Comparison of ENCODE assay signal across 17 cellular contexts in the genomic region with DNA sequence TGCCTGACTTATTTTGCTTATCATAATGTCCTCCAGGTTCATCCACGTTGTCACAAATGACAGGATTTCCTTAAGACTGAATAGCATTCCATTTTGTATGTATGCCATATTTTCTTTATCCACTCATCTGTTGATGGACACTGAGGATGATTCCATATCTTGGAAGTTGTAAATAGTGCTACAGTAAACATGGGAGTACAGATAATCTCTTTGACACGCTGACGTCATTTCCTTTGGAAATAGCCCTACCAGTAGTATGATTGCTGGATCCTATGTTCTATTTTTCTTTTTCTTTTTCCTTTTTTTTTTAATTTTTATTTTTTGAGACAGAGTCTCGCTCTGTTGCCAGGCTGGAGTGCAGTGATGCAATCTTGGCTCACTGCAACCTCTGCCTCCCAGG.
DNase-seq lines count a peak whose midpoint lies in the region; ATAC-seq, FAIRE-seq and TF ChIP-seq lines count a peak whose summit lies in the region.
"Had no signal": no experiment of that assay in that cellular context is flagged by ENCODE, and none has a peak within 500 bp of the region (broad histone marks: within the 10 kb centered on the region; RNA-seq: fewer than 3 reads in every experiment).

No MANE protein-coding gene starts in this region.

- no peaks in the 10 kb centered on the region for H3K9me2 ChIP-seq in PC-3 (replicated peaks; ENCODE audit: low read length)

- H3K36me3 Mint-ChIP-seq in Caco-2 (ENCODE audit: insufficient read depth, unreplicated experiment) = peaks cover 18% of the 10 kb centered on the region
- H3K36me3 Mint-ChIP-seq: CD4-positive, CD25-positive, alpha-beta regulatory T cell; CD8-positive, alpha-beta T cell had no signal

- H3K9ac ChIP-seq in PC-3 (ENCODE audit: low read length) = no peak overlapping the region

- H4K20me1 ChIP-seq in PC-3 (ENCODE audit: low read length) = no peaks in the 10 kb centered on the region

- ATAC-seq in PC-3 = no peak
- ATAC-seq: CD8-positive, alpha-beta T cell had no signal

- H3K4me3 ChIP-seq in Caco-2 (ENCODE audit: low read depth, low read length) (no peak overlapping the region), LNCaP clone FGC (ENCODE audit: low read depth, low read length) (no peak overlapping the region), fibroblast of villous mesenchyme (ENCODE audit: low read depth, low read length) (no peak overlapping the region), PC-3 (ENCODE audit: low read length) (no peak overlapping the region)
- H3K4me3 ChIP-seq: HAP-1 had no signal

- intact Hi-C loops in Caco-2 (cut with micrococcal nuclease; ENCODE audit: unreplicated experiment) = no loop called here
- intact Hi-C loops in PC-3 (cut with micrococcal nuclease) = no loop called here

- H3K4me1 ChIP-seq in Caco-2 (peaks cover 7% of the 10 kb centered on the region; the same call in 1 of the 2 replicates), PC-3 (ENCODE audit: insufficient read depth, low read length) (0 out of 2 replicates have a peak, but pooled peaks cover 5% of the 10 kb centered on the region)
- H3K4me1 ChIP-seq: HAP-1 had no signal

- peaks cover 3% of the 10 kb centered on the region; the same call in 1 of the 2 replicates for H3K9me3 ChIP-seq in Caco-2
- no peaks in the 10 kb centered on the region for H3K9me3 ChIP-seq in PC-3 (ENCODE audit: low read length)
- H3K9me3 ChIP-seq: HAP-1 had no signal

- BruUV-seq in Caco-2 (replicated peaks; lab: Mats Ljungman, UMichigan) (no TSS peak), PC-3 (replicated peaks; lab: Mats Ljungman, UMichigan) (no TSS peak)

- H3K9me3 Mint-ChIP-seq in Caco-2 (ENCODE audit: unreplicated experiment) = peaks cover 9% of the 10 kb centered on the region

- no peak for DNase-seq in Caco-2
- DNase-seq in LNCaP clone FGC (ENCODE audit: low read depth) = peak; percentile 45
- peak; percentile 22 for DNase-seq in fibroblast of villous mesenchyme (ENCODE audit: low read depth)
- DNase-seq in PC-3 = no peak
- no peak for DNase-seq in OCI-M2 (lab: John Stamatoyannopoulos, UW; ENCODE audit: unreplicated experiment)
- no peak for DNase-seq in HTR-8/SVneo (ENCODE audit: insufficient read length, low spot score)
- DNase-seq: C1 segment of cervical spinal cord; CD4-positive, CD25-positive, alpha-beta regulatory T cell; CD8-positive, alpha-beta T cell; DMS79 treated with DMSO at 0.1 percent for 48 hours; GF-D8; GOT3; HFFc6 had no signal

- H3K4me2 ChIP-seq in PC-3 (ENCODE audit: low read length) = no peak overlapping the region

- no peak overlapping the region for H2AFZ ChIP-seq in PC-3 (ENCODE audit: low read length)

- POLR2A ChIA-PET in Caco-2 (lab: Charles Lee) (no interaction called here), PC-3 (lab: Charles Lee; ENCODE audit: unreplicated experiment) (no interaction called here)

- TF ChIP-seq CTCF in Caco-2 (IDR thresholded peaks at IDR 0.05; ENCODE audit: insufficient read depth in 1 of 2, low read depth in 1 of 2, low read length in 1 of 2, severe bottlenecking in 1 of 2, unreplicated experiment in 1 of 2) (no peak), LNCaP clone FGC (IDR thresholded peaks at IDR 0.05; ENCODE audit: control insufficient read depth, extremely low read depth, insufficient read depth) (no peak), fibroblast of villous mesenchyme (IDR thresholded peaks at IDR 0.05; ENCODE audit: insufficient read depth, low read depth, low read length) (no peak), PC-3 (conservative IDR thresholded peaks at IDR 0.05; ENCODE audit: low read depth, low read length) (no peak)

- H3K27me3 Mint-ChIP-seq in Caco-2 (ENCODE audit: insufficient read depth, unreplicated experiment) = no peaks in the 10 kb centered on the region
- H3K27me3 Mint-ChIP-seq: CD4-positive, CD25-positive, alpha-beta regulatory T cell had no signal

- CTCF ChIA-PET in Caco-2 (lab: Charles Lee) = no interaction called here
- CTCF ChIA-PET in PC-3 (lab: Charles Lee) = no interaction called here

- no peaks in the 10 kb centered on the region for H3K79me2 ChIP-seq in PC-3 (ENCODE audit: low read length)

- no peaks in the 10 kb centered on the region for H3K27me3 ChIP-seq in Caco-2 (replicated peaks; ENCODE audit: control insufficient read depth, insufficient read depth, low read length)
- no peaks in the 10 kb centered on the region for H3K27me3 ChIP-seq in PC-3 (ENCODE audit: low read length)

- peaks cover 7% of the 10 kb centered on the region for H3K4me1 Mint-ChIP-seq in Caco-2 (ENCODE audit: low read depth, unreplicated experiment)
- H3K4me1 Mint-ChIP-seq: CD4-positive, CD25-positive, alpha-beta regulatory T cell had no signal

- H3K27ac Mint-ChIP-seq in Caco-2 (ENCODE audit: unreplicated experiment) = peak overlapping the region; percentile 18
- H3K27ac Mint-ChIP-seq: CD8-positive, alpha-beta T cell; HFFc6 had no signal

- no peaks in the 10 kb centered on the region for H3F3A ChIP-seq in PC-3 (ENCODE audit: low read length, unreplicated experiment)

- no peak overlapping the region for H3K4me3 Mint-ChIP-seq in Caco-2 (ENCODE audit: unreplicated experiment)
- H3K4me3 Mint-ChIP-seq: CD4-positive, CD25-positive, alpha-beta regulatory T cell; CD8-positive, alpha-beta T cell; HFFc6 had no signal

- no peak for FAIRE-seq in HTR-8/SVneo (lab: Jason Lieb, UNC)
- FAIRE-seq: GM12891, GM18507, H54 had no signal

- H3K27ac ChIP-seq in PC-3 (ENCODE audit: low read length) = no peak overlapping the region

- H3K36me3 ChIP-seq in Caco-2 (ENCODE audit: control insufficient read depth, insufficient read depth, low read length) = no peaks in the 10 kb centered on the region
- H3K36me3 ChIP-seq in PC-3 (ENCODE audit: low read depth, low read length) = no peaks in the 10 kb centered on the region
- H3K36me3 ChIP-seq: HAP-1 had no signal

Comparison
In these comparisons a context has a peak if more than half of its experiments do, and no peak if none do; other contexts are left out.
1. DNase-seq: peak in LNCaP clone FGC (single experiment) and fibroblast of villous mesenchyme (single experiment); none in Caco-2 (0 of 2), PC-3 (single experiment), OCI-M2 (single experiment) and HTR-8/SVneo (single experiment).